Comparison of ENCODE assay signal across 26 cellular contexts in the genomic region with DNA sequence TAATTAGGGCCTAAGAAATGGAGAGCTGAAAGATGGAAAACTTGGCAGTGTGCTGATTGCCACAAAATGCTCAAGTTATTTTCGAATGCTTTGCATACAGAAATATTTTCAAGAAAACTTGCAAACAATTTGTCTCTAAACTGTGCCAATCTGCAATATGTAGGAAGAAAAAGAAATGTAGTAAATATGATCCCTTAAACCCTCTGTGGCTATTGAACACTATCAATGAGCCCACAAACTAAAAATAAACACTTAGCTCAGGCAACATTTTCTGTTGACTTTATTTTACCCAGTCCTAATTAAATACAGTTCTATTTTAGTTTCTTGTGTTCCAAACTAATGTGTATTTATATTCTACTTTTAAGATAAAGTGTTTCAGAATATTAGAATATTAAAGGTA.
"Had no signal": no experiment of that assay in that cellular context is flagged by ENCODE, and none has a peak within 500 bp of the region (broad histone marks: within the 10 kb centered on the region; RNA-seq: fewer than 3 reads in every experiment).

No MANE protein-coding gene starts in this region.

- H3K4me3 ChIP-seq: left lung, lower lobe of right lung, ovary, right atrium auricular region, right lobe of liver, skin epidermis, stomach, testis, thyroid gland, transverse colon, upper lobe of left lung, vagina had no signal

- ATAC-seq: left colon; left lung; lower lobe of right lung; natural killer cell; right lobe of liver; stimulated activated naive B cell treated with anti-CD40 and anti-IgM and Interleukin-4, amounts not matched to agents 10 μg/mL and 1 μg/mL and 100 μg/mL, for 72 hours; stimulated activated naive CD8-positive, alpha-beta T cell treated with anti-CD3 and anti-CD28 coated beads, Interleukin-15, Interleukin-2, amounts not matched to agents 100 U/mL and 50 U/mL, for 24 hours had no signal

- DNase-seq: hypothalamus; immature natural killer cell; kidney; left colon; left lung; lower lobe of right lung; mammary epithelial cell; mesenchymal stem cell; naive B cell; natural killer cell; ovary; right lobe of liver; stimulated activated CD4-positive, alpha-beta T cell treated with anti-CD3 and anti-CD28 coated beads, Interleukin-12 subunit alpha, Interleukin-12 subunit beta, amount 100 ng/mL, for 4 hours; stimulated activated CD4-positive, alpha-beta T cell treated with anti-CD3 and anti-CD28 coated beads, Interleukin-15, amount 100 ng/mL, for 24 hours; stimulated activated CD4-positive, alpha-beta T cell treated with anti-CD3 and anti-CD28 coated beads, Interleukin-2, amount 100 ng/mL, for 24 hours; stimulated activated CD4-positive, alpha-beta T cell treated with anti-CD3 and anti-CD28 coated beads, Interleukin-4, amount 100 ng/mL, for 1 hour; stimulated activated naive B cell treated with anti-CD40 and anti-IgM and Interleukin-4, amounts not matched to agents 10 μg/mL and 1 μg/mL and 100 μg/mL, for 72 hours; stimulated activated naive CD8-positive, alpha-beta T cell treated with anti-CD3 and anti-CD28 coated beads, Interleukin-15, Interleukin-2, amounts not matched to agents 100 U/mL and 50 U/mL, for 24 hours; stomach; testis; thyroid gland; transverse colon; upper lobe of left lung had no signal
